In the genomic region with DNA sequence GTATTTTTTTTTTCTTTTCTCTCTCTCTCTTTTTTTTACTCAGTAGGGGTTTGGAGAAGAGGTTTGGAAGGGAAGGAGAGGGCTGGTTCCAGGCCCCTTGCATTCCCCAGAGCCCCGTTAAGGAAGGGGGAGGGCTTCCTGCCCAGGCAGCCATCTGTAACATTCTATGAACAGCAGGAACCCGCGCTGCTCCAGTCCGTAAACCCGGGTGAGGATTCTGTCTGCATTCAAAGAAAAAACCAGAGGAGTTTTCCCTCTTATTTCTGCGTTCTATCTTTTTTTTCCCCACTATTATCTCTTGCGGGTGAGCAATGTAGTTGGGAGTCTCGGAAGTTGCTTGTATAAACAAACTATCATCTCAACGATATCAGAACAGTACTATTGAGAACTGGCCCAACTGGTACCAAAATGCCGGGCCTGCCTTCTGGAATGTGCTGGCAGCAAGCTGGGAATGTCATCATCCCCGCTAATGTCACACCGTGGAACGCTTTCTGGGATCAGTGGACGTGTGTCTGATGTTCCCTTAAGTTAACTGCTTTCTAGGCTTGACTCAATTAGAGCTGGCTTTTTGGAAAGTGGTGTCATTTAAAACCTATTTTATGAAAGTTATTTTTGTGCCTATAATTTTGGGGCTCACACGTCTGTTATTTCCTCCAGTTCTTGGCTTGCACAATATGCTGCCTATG, we compare ENCODE assay signal across 9 cellular contexts.
DNase-seq lines count a peak whose midpoint lies in the region; ATAC-seq, FAIRE-seq and TF ChIP-seq lines count a peak whose summit lies in the region.
"Had no signal": no experiment of that assay in that cellular context is flagged by ENCODE, and none has a peak within 500 bp of the region (broad histone marks: within the 10 kb centered on the region; RNA-seq: fewer than 3 reads in every experiment).

No MANE protein-coding gene starts in this region.

- ATAC-seq in GM21423 (IDR thresholded peaks at IDR 0.05; ENCODE audit: unreplicated experiment), result no peak

- FAIRE-seq in H54 (lab: Jason Lieb, UNC), result peak; percentile 58

- TF ChIP-seq POLR2A in H54 (IDR thresholded peaks at IDR 0.05; ENCODE audit: low read depth, low read length) (no peak), stomach (IDR thresholded peaks at IDR 0.05) (no peak)

- peak overlapping the region in 4 of 5 donors; percentile 27 to 61 (median 52) for H3K27ac ChIP-seq in stomach
- H3K27ac ChIP-seq: KMS-11 had no signal

- TF ChIP-seq CTCF in stomach (IDR thresholded peaks at IDR 0.05), result no peak

- peak; percentile 9 for DNase-seq in H54 (ENCODE audit: insufficient read length, low spot score)
- peak; percentile 34 for DNase-seq in brain pericyte (ENCODE audit: low read depth, low spot score)
- peak; percentile 88 for DNase-seq in islet precursor cell
- DNase-seq in stomach, result no peak
- no peak for DNase-seq in activated CD4-positive, alpha-beta T cell treated with anti-CD3 and anti-CD28 coated beads, Interleukin-2, amount 50 U/mL, for 1 hour
- DNase-seq in OCI-M1 (lab: John Stamatoyannopoulos, UW), result no peak
- no peak for DNase-seq in germinal center (ENCODE audit: low spot score)

- no peaks in the 10 kb centered on the region for H3K27me3 ChIP-seq in stomach

- H3K4me3 ChIP-seq in stomach, result peak overlapping the region; percentile 0 to 33 (median 16)

- H3K9me3 ChIP-seq in stomach, result no peaks in the 10 kb centered on the region

- TF ChIP-seq EP300 in stomach (IDR thresholded peaks at IDR 0.05), result no peak

- no peaks in the 10 kb centered on the region for H3K36me3 ChIP-seq in stomach

- H3K4me1 ChIP-seq in stomach, result no peaks in the 10 kb centered on the region

- intact Hi-C loops in stomach (cut with DNase I; ENCODE audit: low total_unique reads), result loop anchor here (10.0 kb wide), 1 partner anchor 55 kb away; no protein-coding TSS in a partner anchor

- 14 to 36% (median 32%) methylated on average over 15 of the region's 15 CpGs for WGBS in stomach, 5 donors

Comparison
In these comparisons a context has a peak if more than half of its experiments do, and no peak if none do; other contexts are left out.
1. DNase-seq: peak in H54 (single experiment), brain pericyte (single experiment) and islet precursor cell (single experiment); none in stomach (single experiment), activated CD4-positive, alpha-beta T cell treated with anti-CD3 and anti-CD28 coated beads, Interleukin-2, amount 50 U/mL, for 1 hour (single experiment), OCI-M1 (single experiment) and germinal center (single experiment).